Comparison of ENCODE assay signal across 8 cellular contexts in genomic region chr5:142748568-142749249, GRCh38. TPM values are rescaled to one million over a fixed set of nuclear protein-coding genes. Genes with fewer than 3 reads are reported as not detected.
DNase-seq lines count a peak whose midpoint lies in the region; ATAC-seq and TF ChIP-seq lines count a peak whose summit lies in the region.

No MANE protein-coding gene starts in this region.

- H3K36me3 Mint-ChIP-seq in activated naive CD4-positive, alpha-beta T cell treated with anti-CD3 and anti-CD28 coated beads, Interleukin-2, amount 50 U/mL, for 72 hours = no peaks in the 10 kb centered on the region

- no peak for TF ChIP-seq POLR2A in lower leg skin (IDR thresholded peaks at IDR 0.05)

- peaks cover 2 to 59% of the 10 kb centered on the region in 2 donors for H3K4me1 ChIP-seq in right atrium auricular region
- peaks cover 32% of the 10 kb centered on the region for H3K4me1 ChIP-seq in RWPE2 (ENCODE audit: insufficient read depth, poor library complexity, severe bottlenecking)

- H3K27ac ChIP-seq in right atrium auricular region (no peak overlapping the region), RWPE2 (ENCODE audit: poor library complexity, severe bottlenecking) (peak overlapping the region; percentile 20)

- ATAC-seq in Right ventricle myocardium inferior = no peak
- ATAC-seq in RWPE2 (ENCODE audit: low read depth) = peak; percentile 44; the same call in 2 of the 3 replicates
- peak; percentile 66 to 68 for ATAC-seq in activated naive CD4-positive, alpha-beta T cell treated with anti-CD3 and anti-CD28 coated beads, Interleukin-2, amount 50 U/mL, for 72 hours
- no peak for ATAC-seq in GM18870 (IDR thresholded peaks at IDR 0.05; ENCODE audit: unreplicated experiment)

- H3K27me3 ChIP-seq in right atrium auricular region = no peaks in the 10 kb centered on the region
- no peaks in the 10 kb centered on the region for H3K27me3 ChIP-seq in RWPE2 (ENCODE audit: insufficient read depth, poor library complexity, severe bottlenecking)

- TF ChIP-seq CTCF in right atrium auricular region (IDR thresholded peaks at IDR 0.05) (peak in 1 of 2 donors; percentile 63), RWPE2 (IDR thresholded peaks at IDR 0.05; ENCODE audit: poor library complexity, severe bottlenecking) (peak; percentile 77), lower leg skin (IDR thresholded peaks at IDR 0.05) (no peak)

- no peaks in the 10 kb centered on the region for H3K36me3 ChIP-seq in right atrium auricular region
- H3K36me3 ChIP-seq in RWPE2 (ENCODE audit: low read depth) = no peaks in the 10 kb centered on the region

- WGBS in lower leg skin, 2 donors = 78 to 84% methylated on average over 2 of the region's 2 CpGs

- H3K9me3 Mint-ChIP-seq in activated naive CD4-positive, alpha-beta T cell treated with anti-CD3 and anti-CD28 coated beads, Interleukin-2, amount 50 U/mL, for 72 hours = no peaks in the 10 kb centered on the region

- DNase-seq in Right ventricle myocardium inferior (ENCODE audit: missing footprints) (peak; percentile 68), right atrium auricular region (ENCODE audit: low spot score) (no peak), RWPE2 (ENCODE audit: low spot score) (no peak), kidney tubule cell (ENCODE audit: low spot score) (peak; percentile 70), lower leg skin (ENCODE audit: low spot score in 2 of 2) (no peak)
- peak in 1 of 2 donors; percentile 48 for DNase-seq in activated naive CD4-positive, alpha-beta T cell treated with anti-CD3 and anti-CD28 coated beads, Interleukin-2, amount 50 U/mL, for 72 hours (ENCODE audit: low spot score in 2 of 2)
- peak; percentile 32 for DNase-seq in stimulated activated CD8-positive, alpha-beta memory T cell treated with anti-CD3 and anti-CD28 coated beads, Interleukin-4, amount 100 ng/mL, for 24 hours (ENCODE audit: low read depth)

- no peaks in the 10 kb centered on the region for H3K9me3 ChIP-seq in right atrium auricular region
- no peaks in the 10 kb centered on the region for H3K9me3 ChIP-seq in RWPE2 (ENCODE audit: severe bottlenecking)

- peak overlapping the region in 1 of 2 donors; percentile 38 for H3K27ac Mint-ChIP-seq in activated naive CD4-positive, alpha-beta T cell treated with anti-CD3 and anti-CD28 coated beads, Interleukin-2, amount 50 U/mL, for 72 hours

- intact Hi-C loops in Right ventricle myocardium inferior (cut with DNase I) (loop anchor here (10.0 kb wide), 1 partner anchor 136 kb away; no protein-coding TSS in a partner anchor), lower leg skin (cut with DNase I; ENCODE audit: low total_unique reads) (no loop called here)

- H3K4me3 ChIP-seq in right atrium auricular region (no peak overlapping the region), RWPE2 (ENCODE audit: severe bottlenecking) (no peak overlapping the region), lower leg skin (ENCODE audit: low read depth, poor library complexity, severe bottlenecking) (no peak overlapping the region)

RNA-seq across cellular contexts. Expression of gene ARHGAP26, which starts 21.5 kb away (rescaled TPM):
- 29.8 TPM for total RNA-seq in Right ventricle myocardium inferior
- total RNA-seq in right atrium auricular region = 10 to 100 TPM; 29.8 to 31.6 TPM
- 10 to 100 TPM; 15.7 to 23.4 TPM for total RNA-seq in activated naive CD4-positive, alpha-beta T cell treated with anti-CD3 and anti-CD28 coated beads, Interleukin-2, amount 50 U/mL, for 72 hours
- 10 to 100 TPM; 11.0 to 23.3 (median 14.3) TPM for total RNA-seq in lower leg skin

Comparison
In these comparisons a context has a peak if more than half of its experiments do, and no peak if none do; other contexts are left out.
1. DNase-seq: peak in Right ventricle myocardium inferior (single experiment), kidney tubule cell (single experiment) and stimulated activated CD8-positive, alpha-beta memory T cell treated with anti-CD3 and anti-CD28 coated beads, Interleukin-4, amount 100 ng/mL, for 24 hours (single experiment); none in right atrium auricular region (single experiment), RWPE2 (single experiment) and lower leg skin (0 of 2).
2. ATAC-seq: peak in RWPE2 (single experiment) and activated naive CD4-positive, alpha-beta T cell treated with anti-CD3 and anti-CD28 coated beads, Interleukin-2, amount 50 U/mL, for 72 hours (2 of 2); none in Right ventricle myocardium inferior (single experiment) and GM18870 (single experiment).